31 cellular contexts compared by ENCODE assay signal in genomic region chr2:178833382-178833781, GRCh38. TPM values are rescaled to one million over a fixed set of nuclear protein-coding genes. Genes with fewer than 3 reads are reported as not detected.
"Had no signal": no experiment of that assay in that cellular context is flagged by ENCODE, and none has a peak within 500 bp of the region (broad histone marks: within the 10 kb centered on the region; RNA-seq: fewer than 3 reads in every experiment).

No MANE protein-coding gene starts in this region.

- H3K36me3 Mint-ChIP-seq: activated naive CD4-positive, alpha-beta T cell treated with anti-CD3 and anti-CD28 coated beads, Interleukin-2, amount 10 ng/mL, durations not matched to agents 7 days and 5 days had no signal

- H3K27ac Mint-ChIP-seq: activated CD4-positive, alpha-beta memory T cell treated with anti-CD3 and anti-CD28 coated beads, Interleukin-2, amount 10 ng/mL, durations not matched to agents 7 days and 5 days; activated CD4-positive, alpha-beta T cell treated with anti-CD3 and anti-CD28 coated beads for 36 hours; activated CD4-positive, alpha-beta T cell treated with anti-CD3 and anti-CD28 coated beads, Interleukin-2, amount 10 ng/mL, durations not matched to agents 24 days and 14 days; activated naive CD4-positive, alpha-beta T cell treated with anti-CD3 and anti-CD28 coated beads, Interleukin-2, amount 10 ng/mL, durations not matched to agents 7 days and 5 days; activated naive CD4-positive, alpha-beta T cell treated with anti-CD3 and anti-CD28 coated beads, Interleukin-2, amount 50 U/mL, for 72 hours; activated naive CD8-positive, alpha-beta T cell treated with anti-CD3 and anti-CD28 coated beads, Interleukin-2, amount 10 ng/mL, durations not matched to agents 7 days and 5 days; activated T-cell treated with anti-CD3 and anti-CD28 coated beads, Interleukin-2, amount 50 U/mL, for 24 hours; activated T-cell treated with anti-CD3 and anti-CD28 coated beads, Interleukin-2, amount 50 U/mL, for 72 hours; effector memory CD8-positive, alpha-beta T cell had no signal

- FAIRE-seq: astrocyte, colon had no signal

- H3K9me3 ChIP-seq: esophagus muscularis mucosa, gastroesophageal sphincter, heart right ventricle had no signal

- ATAC-seq: activated CD4-positive, alpha-beta T cell treated with anti-CD3 and anti-CD28 coated beads for 36 hours; activated naive CD4-positive, alpha-beta T cell treated with anti-CD3 and anti-CD28 coated beads, Interleukin-2, amount 50 U/mL, for 72 hours; activated T-cell treated with anti-CD3 and anti-CD28 coated beads, Interleukin-2, amount 50 U/mL, for 72 hours; effector memory CD8-positive, alpha-beta T cell; foreskin keratinocyte; gastroesophageal sphincter had no signal

- H3K4me3 Mint-ChIP-seq: activated CD4-positive, alpha-beta memory T cell treated with anti-CD3 and anti-CD28 coated beads, Interleukin-2, amount 10 ng/mL, durations not matched to agents 7 days and 5 days; activated CD4-positive, alpha-beta T cell treated with anti-CD3 and anti-CD28 coated beads for 36 hours; activated CD4-positive, alpha-beta T cell treated with anti-CD3 and anti-CD28 coated beads, Interleukin-2, amount 10 ng/mL, durations not matched to agents 24 days and 14 days; activated naive CD4-positive, alpha-beta T cell treated with anti-CD3 and anti-CD28 coated beads, Interleukin-2, amount 10 ng/mL, durations not matched to agents 7 days and 5 days; activated naive CD8-positive, alpha-beta T cell treated with anti-CD3 and anti-CD28 coated beads, Interleukin-2, amount 10 ng/mL, durations not matched to agents 7 days and 5 days; activated T-cell treated with anti-CD3 and anti-CD28 coated beads, Interleukin-2, amount 50 U/mL, for 24 hours; activated T-cell treated with anti-CD3 and anti-CD28 coated beads, Interleukin-2, amount 50 U/mL, for 72 hours; effector memory CD8-positive, alpha-beta T cell had no signal

- H3K36me3 ChIP-seq: brain microvascular endothelial cell, esophagus muscularis mucosa, gastroesophageal sphincter had no signal

- H3K4me3 ChIP-seq: esophagus muscularis mucosa, gastroesophageal sphincter, heart right ventricle had no signal

- H3K4me1 ChIP-seq: foreskin keratinocyte had no signal

- H3K27ac ChIP-seq: brain microvascular endothelial cell, esophagus muscularis mucosa, foreskin keratinocyte, gastroesophageal sphincter had no signal

- H3K27me3 ChIP-seq: brain microvascular endothelial cell, esophagus muscularis mucosa, gastroesophageal sphincter, heart right ventricle had no signal

- DNase-seq: activated CD4-positive, alpha-beta memory T cell treated with anti-CD3 and anti-CD28 coated beads, Interleukin-2, amount 10 ng/mL, durations not matched to agents 7 days and 5 days; activated CD4-positive, alpha-beta T cell treated with anti-CD3 and anti-CD28 coated beads for 36 hours; activated CD4-positive, alpha-beta T cell treated with anti-CD3 and anti-CD28 coated beads, Interleukin-2, amount 10 ng/mL, durations not matched to agents 24 days and 14 days; activated CD4-positive, CD25-positive, alpha-beta regulatory T cell; activated CD4-positive, CD25-positive, alpha-beta regulatory T cell treated with anti-CD3 and anti-CD28 coated beads, Interleukin-2, amount 50 U/mL, for 72 hours; activated CD8-positive, alpha-beta memory T cell treated with anti-CD3 and anti-CD28 coated beads, Interleukin-2, amount 50 U/mL, for 48 hours; activated gamma-delta T cell; activated naive CD4-positive, alpha-beta T cell; activated naive CD4-positive, alpha-beta T cell treated with anti-CD3 and anti-CD28 coated beads, Interleukin-2, amount 10 ng/mL, durations not matched to agents 7 days and 5 days; activated naive CD8-positive, alpha-beta T cell treated with anti-CD3 and anti-CD28 coated beads, Interleukin-2, amount 10 ng/mL, durations not matched to agents 7 days and 5 days; activated T-cell treated with anti-CD3 and anti-CD28 coated beads for 4 hours; activated T-cell treated with anti-CD3 and anti-CD28 coated beads, Interleukin-2, amount 50 U/mL, for 24 hours; activated T-cell treated with anti-CD3 and anti-CD28 coated beads, Interleukin-2, amount 50 U/mL, for 72 hours; amniotic stem cell; anterior cingulate cortex; brain microvascular endothelial cell; caudate nucleus; cortex of kidney; dermis blood vessel endothelial cell; effector CD4-positive, alpha-beta T cell; effector memory CD8-positive, alpha-beta T cell; erythroblast; T-helper 2 cell had no signal

- H3K27me3 Mint-ChIP-seq: activated CD4-positive, alpha-beta T cell treated with anti-CD3 and anti-CD28 coated beads for 36 hours; activated CD4-positive, alpha-beta T cell treated with anti-CD3 and anti-CD28 coated beads, Interleukin-2, amount 10 ng/mL, durations not matched to agents 24 days and 14 days; activated naive CD4-positive, alpha-beta T cell treated with anti-CD3 and anti-CD28 coated beads, Interleukin-2, amount 10 ng/mL, durations not matched to agents 7 days and 5 days; activated naive CD8-positive, alpha-beta T cell treated with anti-CD3 and anti-CD28 coated beads, Interleukin-2, amount 10 ng/mL, durations not matched to agents 7 days and 5 days; activated T-cell treated with anti-CD3 and anti-CD28 coated beads, Interleukin-2, amount 50 U/mL, for 24 hours; effector memory CD8-positive, alpha-beta T cell had no signal

- H3K9me3 Mint-ChIP-seq: activated CD4-positive, alpha-beta memory T cell treated with anti-CD3 and anti-CD28 coated beads, Interleukin-2, amount 10 ng/mL, durations not matched to agents 7 days and 5 days; activated naive CD4-positive, alpha-beta T cell treated with anti-CD3 and anti-CD28 coated beads, Interleukin-2, amount 10 ng/mL, durations not matched to agents 7 days and 5 days; activated naive CD4-positive, alpha-beta T cell treated with anti-CD3 and anti-CD28 coated beads, Interleukin-2, amount 50 U/mL, for 72 hours; activated naive CD8-positive, alpha-beta T cell treated with anti-CD3 and anti-CD28 coated beads, Interleukin-2, amount 10 ng/mL, durations not matched to agents 7 days and 5 days; activated T-cell treated with anti-CD3 and anti-CD28 coated beads, Interleukin-2, amount 50 U/mL, for 24 hours; activated T-cell treated with anti-CD3 and anti-CD28 coated beads, Interleukin-2, amount 50 U/mL, for 72 hours had no signal

RNA-seq across cellular contexts. Expression of gene TTN, which starts 26.2 kb away (rescaled TPM):
- total RNA-seq: chondrocyte, foreskin keratinocyte had no signal
- polyA plus RNA-seq: foreskin keratinocyte had no signal
